ENCODE assay signal across 19 cellular contexts in genomic region chr5:92695123-92696084, GRCh38.
A peak's percentile ranks its signal among the peaks of the same experiment; 100 is the strongest.
DNase-seq lines count a peak whose midpoint lies in the region; ATAC-seq and TF ChIP-seq lines count a peak whose summit lies in the region.
"Had no signal": no experiment of that assay in that cellular context is flagged by ENCODE, and none has a peak within 500 bp of the region (broad histone marks: within the 10 kb centered on the region; RNA-seq: fewer than 3 reads in every experiment).

No MANE protein-coding gene starts in this region.

- TF ChIP-seq POLR2A in IMR-90 (IDR thresholded peaks at IDR 0.05; ENCODE audit: low read depth, low read length), result no peak

- H3K27me3 ChIP-seq in IMR-90 (ENCODE audit: control insufficient read depth, insufficient read depth, low read length) (no peaks in the 10 kb centered on the region), liver (ENCODE audit: control insufficient read depth in 4 of 4, insufficient read depth in 4 of 4, low read length in 3 of 4) (no peaks in the 10 kb centered on the region), osteoblast (ENCODE audit: insufficient read depth, low read length) (no peaks in the 10 kb centered on the region)
- no peaks in the 10 kb centered on the region for H3K27me3 ChIP-seq in CD4-positive, alpha-beta T cell (ENCODE audit: control insufficient read depth, insufficient read depth, low read length)
- H3K27me3 ChIP-seq: BLaER1 had no signal

- H3K18ac ChIP-seq in IMR-90 (ENCODE audit: low read depth, low read length), result no peak overlapping the region; the same call in 1 of the 2 replicates

- no peak overlapping the region for H2AK9ac ChIP-seq in IMR-90 (replicated peaks; ENCODE audit: low read depth, low read length, poor library complexity)

- intact Hi-C loops in IMR-90 (cut with micrococcal nuclease), result no loop called here
- intact Hi-C loops in CD4-positive, alpha-beta T cell (cut with DNase I, micrococcal nuclease), result no loop called here

- H4K20me1 ChIP-seq in IMR-90 (ENCODE audit: insufficient read depth, low read length) (no peaks in the 10 kb centered on the region), osteoblast (ENCODE audit: insufficient read depth, low read length) (no peaks in the 10 kb centered on the region)
- H4K20me1 ChIP-seq: BLaER1 had no signal

- H3K79me2 ChIP-seq in osteoblast (ENCODE audit: insufficient read depth, low read length), result no peaks in the 10 kb centered on the region

- H3K9me3 Mint-ChIP-seq in brain, result peaks cover 0 to 8% (median 2%) of the 10 kb centered on the region in 5 experiments
- peaks cover 4% of the 10 kb centered on the region for H3K9me3 Mint-ChIP-seq in CD4-positive, alpha-beta T cell

- no peak for ATAC-seq in IMR-90 (ENCODE audit: low read depth)
- no peak for ATAC-seq in CD4-positive, alpha-beta T cell (ENCODE audit: poor library complexity)
- ATAC-seq: A549; CD8-positive, alpha-beta T cell had no signal

- H3K4ac ChIP-seq in IMR-90 (ENCODE audit: low read depth, low read length), result no peak overlapping the region

- peaks cover 7% of the 10 kb centered on the region for H3K4me1 Mint-ChIP-seq in brain
- no peaks in the 10 kb centered on the region for H3K4me1 Mint-ChIP-seq in CD4-positive, alpha-beta T cell (ENCODE audit: low read depth)

- no peak overlapping the region for H3K56ac ChIP-seq in IMR-90 (ENCODE audit: extremely low read depth, insufficient read depth, low read length)

- H3K27me3 Mint-ChIP-seq in brain, result peaks cover 3% of the 10 kb centered on the region
- H3K27me3 Mint-ChIP-seq in CD4-positive, alpha-beta T cell, result no peaks in the 10 kb centered on the region

- H2AFZ ChIP-seq in IMR-90 (replicated peaks; ENCODE audit: low read length, poor library complexity) (no peak overlapping the region), osteoblast (ENCODE audit: low read length) (peak overlapping the region; percentile 61)

- no TSS peak for BruUV-seq in IMR-90 (replicated peaks; lab: Mats Ljungman, UMichigan)

- POLR2A ChIA-PET in IMR-90 (lab: Charles Lee; ENCODE audit: unreplicated experiment), result no interaction called here
- POLR2A ChIA-PET in CD4-positive, alpha-beta T cell (lab: Charles Lee), result no interaction called here

- no peak for TF ChIP-seq CTCF in IMR-90 (conservative IDR thresholded peaks at IDR 0.05; ENCODE audit: low read depth, low read length)
- no peak for TF ChIP-seq CTCF in brain (conservative IDR thresholded peaks at IDR 0.05)
- TF ChIP-seq CTCF in liver (IDR thresholded peaks at IDR 0.05; ENCODE audit: low read depth, low read length, missing input control), result no peak
- no peak for TF ChIP-seq CTCF in osteoblast (IDR thresholded peaks at IDR 0.05; ENCODE audit: extremely low read depth, low read depth, low read length)
- TF ChIP-seq CTCF in CD4-positive, alpha-beta T cell (IDR thresholded peaks at IDR 0.05), result no peak

- no peaks in the 10 kb centered on the region for H3K79me1 ChIP-seq in IMR-90 (ENCODE audit: low read depth in 1 of 2, low read length in 2 of 2)

- in situ Hi-C loops in IMR-90 (cut with MboI; ENCODE audit: low sequenced_read_pairs), result loop anchor here (25.0 kb wide), 1 partner anchor 1092 kb away; no protein-coding TSS in a partner anchor

- peaks cover 4% of the 10 kb centered on the region for H3K36me3 Mint-ChIP-seq in brain
- no peaks in the 10 kb centered on the region for H3K36me3 Mint-ChIP-seq in CD4-positive, alpha-beta T cell (ENCODE audit: low read depth)
- H3K36me3 Mint-ChIP-seq: CD8-positive, alpha-beta T cell had no signal

- dilution Hi-C loops in IMR-90 (cut with HindIII; ENCODE audit: low sequenced_read_pairs, unreplicated experiment), result no loop called here

- no peak overlapping the region for H3K27ac ChIP-seq in IMR-90 (ENCODE audit: insufficient read depth, low read length)
- peak overlapping the region; percentile 28 to 50 for H3K27ac ChIP-seq in liver (ENCODE audit: low read depth in 1 of 2, low read length in 2 of 2)
- no peak overlapping the region for H3K27ac ChIP-seq in osteoblast (ENCODE audit: low read depth, low read length)
- no peak overlapping the region for H3K27ac ChIP-seq in CD4-positive, alpha-beta T cell (ENCODE audit: low read depth, low read length)
- H3K27ac ChIP-seq: A549, BLaER1, SK-N-MC had no signal

- 0 out of 4 replicates have a peak overlapping the region, but pooled peaks of 1 of the 2 experiments have one; percentile 84 for H4K8ac ChIP-seq in IMR-90 (ENCODE audit: low read depth in 2 of 2, low read length in 2 of 2)

- CTCF ChIA-PET in IMR-90 (lab: Yijun Ruan, JAX), result interaction anchor here (0.7 kb wide), 1 partner anchor 250 kb away, joined by 3 read pairs; no protein-coding TSS in a partner anchor
- CTCF ChIA-PET in CD4-positive, alpha-beta T cell (lab: Charles Lee), result no interaction called here

- H3K4me2 ChIP-seq in IMR-90 (ENCODE audit: low read depth, low read length) (no peak overlapping the region), osteoblast (ENCODE audit: insufficient read depth, low read length) (no peak overlapping the region)
- H3K4me2 ChIP-seq: A549, BLaER1 had no signal

- H3K4me3 Mint-ChIP-seq in brain, result peak overlapping the region in 4 of 5 experiments; percentile 16 to 51 (median 38)
- H3K4me3 Mint-ChIP-seq in CD4-positive, alpha-beta T cell, result no peak overlapping the region
- H3K4me3 Mint-ChIP-seq: CD8-positive, alpha-beta T cell had no signal

- H3K9me1 ChIP-seq in IMR-90 (ENCODE audit: insufficient read depth, low read length), result no peaks in the 10 kb centered on the region

- no peak overlapping the region for H2BK120ac ChIP-seq in IMR-90 (ENCODE audit: low read depth, low read length)

- no peak overlapping the region for H3K4me3 ChIP-seq in IMR-90 (ENCODE audit: insufficient read depth, low read depth, low read length)
- H3K4me3 ChIP-seq in liver (ENCODE audit: low read depth in 1 of 3, low read length in 3 of 3), result peak overlapping the region in 2 of 3 donors; percentile 18 to 24
- H3K4me3 ChIP-seq in osteoblast (ENCODE audit: insufficient read depth, low read length), result no peak overlapping the region
- H3K4me3 ChIP-seq: A549, BLaER1, SK-N-MC had no signal

- TF ChIP-seq RAD21 in IMR-90 (IDR thresholded peaks at IDR 0.05; ENCODE audit: low read length), result no peak
- TF ChIP-seq RAD21 in liver (IDR thresholded peaks at IDR 0.05), result peak in 1 of 2 donors; percentile 37

- no peak overlapping the region for H3K9ac ChIP-seq in IMR-90 (ENCODE audit: low read depth, low read length)
- H3K9ac ChIP-seq in liver (ENCODE audit: low read depth in 1 of 2, low read length in 2 of 2), result no peak overlapping the region
- H3K9ac ChIP-seq: BLaER1 had no signal

- no peak overlapping the region for H2BK5ac ChIP-seq in IMR-90 (ENCODE audit: low read depth, low read length, poor library complexity, severe bottlenecking)

- no peaks in the 10 kb centered on the region for H3K4me1 ChIP-seq in IMR-90 (ENCODE audit: control insufficient read depth, insufficient read depth, low read length)
- peaks cover 3 to 19% (median 14%) of the 10 kb centered on the region in 4 donors for H3K4me1 ChIP-seq in liver (ENCODE audit: control insufficient read depth in 4 of 4, insufficient read depth in 4 of 4, low read length in 3 of 4)
- no peaks in the 10 kb centered on the region for H3K4me1 ChIP-seq in osteoblast (ENCODE audit: insufficient read depth, low read length)
- H3K4me1 ChIP-seq: A549, BLaER1 had no signal

- H3K23ac ChIP-seq in IMR-90 (ENCODE audit: low read depth, low read length), result no peak overlapping the region

- no CpG with 5 or more reads among the region's 6 CpGs for WGBS in IMR-90 (ENCODE audit: extremely low coverage in 2 of 2, insufficient read length in 1 of 2), 2 experiments
- 26% methylated on average over 6 of the region's 6 CpGs for WGBS in liver

- H4K5ac ChIP-seq in IMR-90 (ENCODE audit: low read depth, low read length), result peak overlapping the region; percentile 4; the same call in 1 of the 2 replicates

- no peak overlapping the region for H2BK20ac ChIP-seq in IMR-90 (ENCODE audit: low read depth, low read length)

- peak overlapping the region; percentile 23 to 94 (median 46) for H3K27ac Mint-ChIP-seq in brain
- H3K27ac Mint-ChIP-seq in CD4-positive, alpha-beta T cell, result no peak overlapping the region
- H3K27ac Mint-ChIP-seq: CD8-positive, alpha-beta T cell had no signal

- H3K36me3 ChIP-seq in IMR-90 (ENCODE audit: control insufficient read depth, insufficient read depth, low read length), result no peaks in the 10 kb centered on the region
- H3K36me3 ChIP-seq in liver (ENCODE audit: control insufficient read depth in 4 of 4, insufficient read depth in 3 of 4, low read depth in 1 of 4, low read length in 3 of 4), result no peaks in the 10 kb centered on the region
- H3K36me3 ChIP-seq in osteoblast (ENCODE audit: insufficient read depth, low read length), result no peaks in the 10 kb centered on the region
- H3K36me3 ChIP-seq: BLaER1 had no signal

- H3K14ac ChIP-seq in IMR-90 (replicated peaks; ENCODE audit: low read depth, low read length), result 0 out of 2 replicates have a peak overlapping the region, but pooled peaks have one; percentile 26

- H3K9me3 ChIP-seq in IMR-90 (ENCODE audit: control insufficient read depth, insufficient read depth, low read length) (no peaks in the 10 kb centered on the region), liver (ENCODE audit: control insufficient read depth in 4 of 4, low read length in 3 of 4) (no peaks in the 10 kb centered on the region), osteoblast (ENCODE audit: low read depth, low read length) (no peaks in the 10 kb centered on the region)
- H3K9me3 ChIP-seq in CD4-positive, alpha-beta T cell (ENCODE audit: control insufficient read depth, low read length), result no peaks in the 10 kb centered on the region
- H3K9me3 ChIP-seq: A549, BLaER1 had no signal

- no peak overlapping the region for H2AK5ac ChIP-seq in IMR-90 (ENCODE audit: low read depth, low read length)

- DNase-seq in IMR-90 (no peak), osteoblast (ENCODE audit: insufficient read length, low spot score, missing footprints) (no peak), NCI-H510A treated with DMSO at 0.1 percent for 48 hours (lab: John Stamatoyannopoulos, UW) (no peak), hypothalamus (lab: John Stamatoyannopoulos, UW) (no peak)
- no peak for DNase-seq in activated naive CD4-positive, alpha-beta T cell treated with Interleukin-2 at 50 U/mL for 16 hours
- DNase-seq in CD4-positive, alpha-beta T cell, result no peak
- DNase-seq: CD8-positive, alpha-beta T cell; DMS79; H7; NCI-H1417 treated with DMSO at 0.1 percent for 48 hours; NCI-H187 treated with DMSO at 0.1 percent for 48 hours; NCI-H446; NK-92 treated with Interleukin-12 subunit alpha and Interleukin-12 subunit beta, amount 100 ng/mL, for 24 hours; Right ventricle myocardium superior had no signal

- H4K91ac ChIP-seq in IMR-90 (ENCODE audit: insufficient read depth, low read depth, low read length), result no peak overlapping the region

- no peak overlapping the region for H2BK15ac ChIP-seq in IMR-90 (ENCODE audit: low read depth, low read length)

TF ChIP-seq in IMR-90, 13 proteins besides CTCF, POLR2A, EP300 and RAD21 (continues in another document):
- TF ChIP-seq FOS (IDR thresholded peaks at IDR 0.05; ENCODE audit: low read depth, low read length), result no peak
- TF ChIP-seq CEBPB (IDR thresholded peaks at IDR 0.05; ENCODE audit: low read depth, low read length), result no peak

TF ChIP-seq in liver, 16 proteins besides CTCF, POLR2A, EP300 and RAD21 (continues in another document):
- TF ChIP-seq JUND (IDR thresholded peaks at IDR 0.05), result no peak
- no peak for TF ChIP-seq GABPA (IDR thresholded peaks at IDR 0.05 in 1 of 2, conservative IDR thresholded peaks at IDR 0.05 in 1 of 2)
- TF ChIP-seq SP1 (IDR thresholded peaks at IDR 0.05), result peak; percentile 57

Comparison
In these comparisons a context has a peak if more than half of its experiments do, and no peak if none do; other contexts are left out.
1. H3K27ac ChIP-seq: peak in liver (2 of 2); none in IMR-90 (single experiment), osteoblast (single experiment) and CD4-positive, alpha-beta T cell (single experiment).
2. H3K4me3 ChIP-seq: peak in liver (2 of 3); none in IMR-90 (single experiment) and osteoblast (single experiment).